ENCODE assay signal across 1 cellular context in the genomic region with DNA sequence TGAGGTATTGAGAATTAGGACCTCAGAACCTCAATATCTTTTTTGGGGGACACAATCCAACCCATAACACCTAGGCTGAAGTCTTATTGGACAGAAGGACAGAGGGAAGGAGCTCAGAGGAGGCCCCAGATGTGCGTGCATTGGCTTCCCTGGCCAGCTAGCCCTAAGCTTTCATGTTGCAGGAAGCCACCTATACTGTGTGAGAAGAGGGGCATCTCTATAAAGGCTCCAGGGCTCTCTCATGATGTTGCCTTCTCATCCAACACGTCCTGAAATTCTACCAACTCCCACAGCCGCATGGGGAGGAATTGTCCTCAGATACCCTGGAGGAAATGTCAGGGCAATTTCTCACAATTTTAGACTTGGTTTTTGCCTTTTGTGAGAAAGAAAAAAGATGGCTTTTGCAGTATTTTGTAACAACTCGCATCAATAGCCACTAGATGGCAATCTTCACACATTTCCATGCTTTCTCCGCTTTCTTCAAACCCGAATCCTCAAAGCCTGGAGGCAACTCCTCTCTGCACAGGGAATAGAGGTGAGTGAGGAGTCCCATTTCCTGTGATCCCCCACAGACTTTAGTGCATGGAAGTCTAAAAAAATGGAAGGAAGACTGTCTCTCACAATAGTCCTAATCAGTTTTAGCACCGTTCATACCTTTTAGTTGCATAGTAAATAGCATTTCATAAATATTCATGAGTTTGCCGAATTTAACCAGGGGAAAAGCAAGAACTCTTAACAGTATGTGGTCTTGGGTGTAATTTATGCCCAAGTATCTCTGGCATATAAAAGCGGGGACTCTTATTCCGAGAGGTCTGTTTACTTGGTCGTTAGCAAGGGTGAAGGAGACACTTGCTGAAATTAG.
TF ChIP-seq lines count a peak whose summit lies in the region.

No MANE protein-coding gene starts in this region.

TF ChIP-seq in GM23338, 12 proteins besides CTCF, POLR2A, EP300 and RAD21 (continued from another document):
- no peak for TF ChIP-seq ZNF462 (CRISPR knock-in tag; IDR thresholded peaks at IDR 0.05)
- no peak for TF ChIP-seq ZNF331 (CRISPR knock-in tag; IDR thresholded peaks at IDR 0.05; ENCODE audit: low read depth)
- TF ChIP-seq REST (IDR thresholded peaks at IDR 0.05; ENCODE audit: unreplicated experiment) = no peak
- TF ChIP-seq POLR2AphosphoS5 (IDR thresholded peaks at IDR 0.05; ENCODE audit: low read depth) = no peak
TF ChIP-seq in GM23338: peak in this region for 0.
